Comparison of ENCODE assay signal across 2 cellular contexts in genomic region chr19:7921302-7921954, GRCh38.
TF ChIP-seq lines count a peak whose summit lies in the region.

No MANE protein-coding gene starts in this region.

TF ChIP-seq in HCT116, 20 proteins besides CTCF, POLR2A, EP300 and RAD21 (continued from another document):
- no peak for TF ChIP-seq REST (IDR thresholded peaks at IDR 0.05; ENCODE audit: low read depth)
- no peak for TF ChIP-seq ZNF274 (IDR thresholded peaks at IDR 0.05; ENCODE audit: low read depth, low read length)
- no peak for TF ChIP-seq ATF3 (IDR thresholded peaks at IDR 0.05)
- TF ChIP-seq EZH2 (IDR thresholded peaks at IDR 0.05), result no peak
- TF ChIP-seq CBX3 (IDR thresholded peaks at IDR 0.05; ENCODE audit: low read depth), result no peak
- TF ChIP-seq CEBPB (IDR thresholded peaks at IDR 0.05; ENCODE audit: low read depth), result no peak
- TF ChIP-seq FOSL1 (IDR thresholded peaks at IDR 0.05; ENCODE audit: low read depth), result no peak

TF ChIP-seq in SK-N-SH treated with all-trans-retinoic acid at 6 μM for 48 hours, 23 proteins besides CTCF, POLR2A, EP300 and RAD21 (continued from another document):
- TF ChIP-seq PATZ1 (CRISPR knock-in tag; IDR thresholded peaks at IDR 0.05; ENCODE audit: borderline replicate concordance) (no peak), ISL1 (CRISPR knock-in tag; IDR thresholded peaks at IDR 0.05) (no peak), CSDC2 (CRISPR knock-in tag; IDR thresholded peaks at IDR 0.05) (no peak), ZFP3 (CRISPR knock-in tag; IDR thresholded peaks at IDR 0.05) (no peak), TOX (CRISPR knock-in tag; IDR thresholded peaks at IDR 0.05; ENCODE audit: borderline replicate concordance) (no peak), RARB (CRISPR knock-in tag; IDR thresholded peaks at IDR 0.05) (no peak)
